In genomic region chr2:43052944-43053306, GRCh38 we compare ENCODE assay signal across 19 cellular contexts.
DNase-seq lines count a peak whose midpoint lies in the region; ATAC-seq and TF ChIP-seq lines count a peak whose summit lies in the region.
"Had no signal": no experiment of that assay in that cellular context is flagged by ENCODE, and none has a peak within 500 bp of the region (broad histone marks: within the 10 kb centered on the region; RNA-seq: fewer than 3 reads in every experiment).

No MANE protein-coding gene starts in this region.

- peaks cover 9% of the 10 kb centered on the region for H3K27me3 Mint-ChIP-seq in nephron (ENCODE audit: low read depth)
- H3K27me3 Mint-ChIP-seq: CD4-positive, CD25-positive, alpha-beta regulatory T cell had no signal

- H3K4me2 ChIP-seq in HCT116 (ENCODE audit: low read length), result no peak overlapping the region

- DNase-seq in HCT116 (ENCODE audit: low read depth, low spot score) (no peak), RWPE2 (ENCODE audit: low spot score) (no peak), epithelial cell of prostate (ENCODE audit: low read depth, low spot score) (no peak), SHP77 (lab: John Stamatoyannopoulos, UW) (no peak), UCSD-AML1 (lab: John Stamatoyannopoulos, UW; ENCODE audit: unreplicated experiment) (no peak), NCI-H524 treated with DMSO at 0.1 percent for 48 hours (lab: John Stamatoyannopoulos, UW) (no peak)
- DNase-seq in activated CD4-positive, alpha-beta T cell treated with anti-CD3 and anti-CD28 coated beads, Interleukin-2, amount 50 U/mL, for 4 hours, result no peak
- DNase-seq: ACHN; BE2C; C1 segment of cervical spinal cord; Caco-2; CD4-positive, CD25-positive, alpha-beta regulatory T cell; CD8-positive, alpha-beta memory T cell; GDM1; GM23248; HCEC 1CT; HFFc6 had no signal

- H3K36me3 ChIP-seq in HCT116 (ENCODE audit: control insufficient read depth in 1 of 2, insufficient read depth in 2 of 2, low read length in 2 of 2) (no peaks in the 10 kb centered on the region), RWPE2 (ENCODE audit: low read depth) (no peaks in the 10 kb centered on the region)
- H3K36me3 ChIP-seq: BE2C had no signal

- no TSS peak for BruUV-seq in HCT116 (replicated peaks; lab: Mats Ljungman, UMichigan)

- H3K9me3 ChIP-seq in HCT116 (ENCODE audit: control insufficient read depth in 1 of 2, insufficient read depth in 1 of 2, low read depth in 1 of 2, low read length in 2 of 2) (no peaks in the 10 kb centered on the region), RWPE2 (ENCODE audit: severe bottlenecking) (no peaks in the 10 kb centered on the region)
- H3K9me3 ChIP-seq: BE2C, Caco-2 had no signal

- H3K4me3 Mint-ChIP-seq in nephron, result no peak overlapping the region
- H3K4me3 Mint-ChIP-seq: CD4-positive, CD25-positive, alpha-beta regulatory T cell; CD8-positive, alpha-beta memory T cell; HFFc6; IgD-negative memory B cell had no signal

- H3K4me3 ChIP-seq in HCT116 (replicated peaks in 1 of 2; ENCODE audit: low read depth in 1 of 2, low read length in 2 of 2), result no peak overlapping the region
- no peak overlapping the region for H3K4me3 ChIP-seq in RWPE2 (ENCODE audit: severe bottlenecking)
- H3K4me3 ChIP-seq: GM23248 had no signal

- H3K9me2 ChIP-seq in HCT116 (ENCODE audit: insufficient read depth), result no peaks in the 10 kb centered on the region

- H3K79me2 ChIP-seq in HCT116 (ENCODE audit: insufficient read depth, low read length), result no peaks in the 10 kb centered on the region

- H4K20me1 ChIP-seq in HCT116 (ENCODE audit: insufficient read depth), result no peaks in the 10 kb centered on the region

- H3K9ac ChIP-seq in HCT116 (ENCODE audit: low read length), result no peak overlapping the region
- H3K9ac ChIP-seq: GM23248 had no signal

- CTCF ChIA-PET in HCT116 (lab: Charles Lee), result no interaction called here

- peaks cover 65% of the 10 kb centered on the region for H3K4me1 Mint-ChIP-seq in nephron

- H3K36me3 Mint-ChIP-seq in nephron (ENCODE audit: low read depth), result no peaks in the 10 kb centered on the region
- H3K36me3 Mint-ChIP-seq: CD4-positive, CD25-positive, alpha-beta regulatory T cell; CD8-positive, alpha-beta memory T cell had no signal

- H3K27me3 ChIP-seq in HCT116 (ENCODE audit: insufficient read depth, low read length), result no peaks in the 10 kb centered on the region
- H3K27me3 ChIP-seq in RWPE2 (ENCODE audit: insufficient read depth, poor library complexity, severe bottlenecking), result no peaks in the 10 kb centered on the region
- H3K27me3 ChIP-seq: BE2C had no signal

- H2AFZ ChIP-seq in HCT116 (ENCODE audit: low read depth, low read length, poor library complexity, severe bottlenecking), result peak overlapping the region; percentile 26
- H2AFZ ChIP-seq: GM23248 had no signal

- H3K27ac ChIP-seq in HCT116 (ENCODE audit: low read depth, low read length), result no peak overlapping the region
- H3K27ac ChIP-seq in RWPE2 (ENCODE audit: poor library complexity, severe bottlenecking), result peak overlapping the region; percentile 100
- peak overlapping the region; percentile 98 for H3K27ac ChIP-seq in epithelial cell of prostate
- H3K27ac ChIP-seq: GM23248 had no signal

- intact Hi-C loops in HCT116 (cut with micrococcal nuclease), result no loop called here

- ATAC-seq in HCT116 (no peak), RWPE2 (ENCODE audit: low read depth) (no peak)

- no peak for TF ChIP-seq RAD21 in HCT116 (IDR thresholded peaks at IDR 0.05; ENCODE audit: low read depth)

- POLR2A ChIA-PET in HCT116 (lab: Charles Lee), result no interaction called here

- RAD21 ChIA-PET in HCT116 (lab: Charles Lee; ENCODE audit: low non-redundant PET in 1 of 2, low total read pairs in 2 of 2, uncharacterized antibody in 2 of 2, unreplicated experiment in 2 of 2), result no interaction called here

- H3K27ac Mint-ChIP-seq in nephron, result peak overlapping the region; percentile 56 to 88 (median 74)
- H3K27ac Mint-ChIP-seq: CD4-positive, CD25-positive, alpha-beta regulatory T cell; HFFc6; IgD-negative memory B cell had no signal

- no peak for TF ChIP-seq POLR2A in HCT116 (IDR thresholded peaks at IDR 0.05; ENCODE audit: borderline replicate concordance, extremely low read depth, insufficient read depth, insufficient read length)

- TF ChIP-seq CTCF in HCT116 (IDR thresholded peaks at IDR 0.05 in 2 of 3, conservative IDR thresholded peaks at IDR 0.05 in 1 of 3; ENCODE audit: borderline replicate concordance in 1 of 3, insufficient read depth in 1 of 3, low read depth in 2 of 3, low read length in 2 of 3) (no peak), RWPE2 (IDR thresholded peaks at IDR 0.05; ENCODE audit: poor library complexity, severe bottlenecking) (no peak), nephron (IDR thresholded peaks at IDR 0.05; ENCODE audit: unreplicated experiment in 3 of 3) (no peak)

- H3K4me1 ChIP-seq in HCT116 (ENCODE audit: control insufficient read depth in 1 of 2, insufficient read depth in 2 of 2, low read length in 2 of 2), result peaks cover 0 to 16% of the 10 kb centered on the region in 2 experiments; a peak in 2 of 4 replicates
- peaks cover 32% of the 10 kb centered on the region for H3K4me1 ChIP-seq in RWPE2 (ENCODE audit: insufficient read depth, poor library complexity, severe bottlenecking)

- H3K9me3 Mint-ChIP-seq in nephron, result no peaks in the 10 kb centered on the region
- H3K9me3 Mint-ChIP-seq: CD4-positive, CD25-positive, alpha-beta regulatory T cell; CD8-positive, alpha-beta memory T cell; HFFc6; IgD-negative memory B cell had no signal

TF ChIP-seq in HCT116, 20 proteins besides CTCF, POLR2A, EP300 and RAD21:
- TF ChIP-seq SIN3A (IDR thresholded peaks at IDR 0.05; ENCODE audit: low read depth) (no peak), EGR1 (IDR thresholded peaks at IDR 0.05; ENCODE audit: low read depth) (no peak), SRF (IDR thresholded peaks at IDR 0.05; ENCODE audit: low read depth) (no peak), SP1 (IDR thresholded peaks at IDR 0.05; ENCODE audit: low read depth) (no peak), CEBPB (IDR thresholded peaks at IDR 0.05; ENCODE audit: low read depth) (no peak), FOSL1 (IDR thresholded peaks at IDR 0.05; ENCODE audit: low read depth) (no peak), ELF1 (IDR thresholded peaks at IDR 0.05; ENCODE audit: borderline replicate concordance, low read depth) (no peak), CBX3 (IDR thresholded peaks at IDR 0.05; ENCODE audit: low read depth) (no peak), ZBTB33 (IDR thresholded peaks at IDR 0.05; ENCODE audit: extremely low read depth, insufficient replicate concordance, low read length) (no peak), TCF7L2 (IDR thresholded peaks at IDR 0.05; ENCODE audit: borderline replicate concordance, extremely low read depth, insufficient read depth, insufficient read length) (no peak), MAX (IDR thresholded peaks at IDR 0.05) (no peak)
TF ChIP-seq in HCT116: peak in this region for 0.
